ENCODE assay signal across 1 cellular context in the genomic region with DNA sequence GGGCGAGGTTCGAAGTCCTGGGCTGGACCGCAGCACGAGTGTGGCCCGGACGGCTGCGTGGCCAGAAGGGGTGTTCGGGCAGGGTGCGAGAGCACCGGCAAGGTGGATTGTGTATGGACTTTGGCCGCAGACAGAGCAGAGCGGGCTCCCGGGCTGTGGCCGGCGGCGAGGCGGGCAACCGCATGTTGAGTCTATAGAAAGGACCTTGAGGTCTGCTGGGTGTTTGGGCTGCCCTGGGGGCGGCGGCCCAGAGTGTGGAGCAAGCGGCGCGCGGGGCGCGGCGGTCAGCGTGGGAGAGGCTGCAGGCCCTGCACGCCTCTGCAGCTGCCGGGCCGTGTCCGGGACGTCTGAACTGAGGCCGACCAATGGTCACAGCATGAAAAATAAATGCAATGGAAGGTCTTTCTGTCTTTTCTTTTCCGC.
A peak's percentile ranks its signal among the peaks of the same experiment; 100 is the strongest.
TF ChIP-seq lines count a peak whose summit lies in the region.

No MANE protein-coding gene starts in this region.

TF ChIP-seq in K562, 482 proteins besides CTCF, POLR2A, EP300 and RAD21 (continues in another document):
- peak; percentile 43; the same call in 1 of the 2 replicates for TF ChIP-seq RBFOX2 (IDR thresholded peaks at IDR 0.05; ENCODE audit: low read depth, low read length)
- peak; percentile 46 for TF ChIP-seq POLR2G (IDR thresholded peaks at IDR 0.05; ENCODE audit: low read depth, low read length)
- peak; percentile 57; the same call in 1 of the 2 replicates for TF ChIP-seq ZNF75A (CRISPR knock-in tag; IDR thresholded peaks at IDR 0.05)
- TF ChIP-seq ARNT (IDR thresholded peaks at IDR 0.05): no peak
- no peak for TF ChIP-seq ZNF436 (CRISPR knock-in tag; IDR thresholded peaks at IDR 0.05)
- TF ChIP-seq L3MBTL2 (IDR thresholded peaks at IDR 0.05): peak; percentile 56; the same call in 1 of the 2 replicates
- TF ChIP-seq, protein P1, sequence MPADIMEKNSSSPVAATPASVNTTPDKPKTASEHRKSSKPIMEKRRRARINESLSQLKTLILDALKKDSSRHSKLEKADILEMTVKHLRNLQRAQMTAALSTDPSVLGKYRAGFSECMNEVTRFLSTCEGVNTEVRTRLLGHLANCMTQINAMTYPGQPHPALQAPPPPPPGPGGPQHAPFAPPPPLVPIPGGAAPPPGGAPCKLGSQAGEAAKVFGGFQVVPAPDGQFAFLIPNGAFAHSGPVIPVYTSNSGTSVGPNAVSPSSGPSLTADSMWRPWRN (IDR thresholded peaks at IDR 0.05; ENCODE audit: low read depth): 0 out of 2 replicates have a peak, but pooled peaks have one; percentile 26
- TF ChIP-seq CCAR2 (IDR thresholded peaks at IDR 0.05; ENCODE audit: low read depth, low read length): no peak
- 0 out of 2 replicates have a peak, but pooled peaks have one; percentile 41 for TF ChIP-seq ZBTB7A (IDR thresholded peaks at IDR 0.05; ENCODE audit: borderline replicate concordance, control insufficient read depth, low read depth, low read length)
- 0 out of 2 replicates have a peak, but pooled peaks have one; percentile 37 for TF ChIP-seq ETV5 (CRISPR knock-in tag; IDR thresholded peaks at IDR 0.05; ENCODE audit: low read depth)
- no peak for TF ChIP-seq U2AF2 (optimal IDR thresholded peaks at IDR 0.05; ENCODE audit: low read depth, low read length)
- TF ChIP-seq U2AF1 (optimal IDR thresholded peaks at IDR 0.05; ENCODE audit: low read depth, low read length): peak; percentile 21
- TF ChIP-seq NRF1 (conservative IDR thresholded peaks at IDR 0.05 in 1 of 2, IDR thresholded peaks at IDR 0.05 in 1 of 2): peak in 1 of 2 experiments; percentile 25; a peak in 1 of 4 replicates
- TF ChIP-seq ERF (CRISPR knock-in tag; IDR thresholded peaks at IDR 0.05): 0 out of 2 replicates have a peak, but pooled peaks have one; percentile 57
- TF ChIP-seq YBX1 (IDR thresholded peaks at IDR 0.05): no peak
- TF ChIP-seq, protein P2, sequence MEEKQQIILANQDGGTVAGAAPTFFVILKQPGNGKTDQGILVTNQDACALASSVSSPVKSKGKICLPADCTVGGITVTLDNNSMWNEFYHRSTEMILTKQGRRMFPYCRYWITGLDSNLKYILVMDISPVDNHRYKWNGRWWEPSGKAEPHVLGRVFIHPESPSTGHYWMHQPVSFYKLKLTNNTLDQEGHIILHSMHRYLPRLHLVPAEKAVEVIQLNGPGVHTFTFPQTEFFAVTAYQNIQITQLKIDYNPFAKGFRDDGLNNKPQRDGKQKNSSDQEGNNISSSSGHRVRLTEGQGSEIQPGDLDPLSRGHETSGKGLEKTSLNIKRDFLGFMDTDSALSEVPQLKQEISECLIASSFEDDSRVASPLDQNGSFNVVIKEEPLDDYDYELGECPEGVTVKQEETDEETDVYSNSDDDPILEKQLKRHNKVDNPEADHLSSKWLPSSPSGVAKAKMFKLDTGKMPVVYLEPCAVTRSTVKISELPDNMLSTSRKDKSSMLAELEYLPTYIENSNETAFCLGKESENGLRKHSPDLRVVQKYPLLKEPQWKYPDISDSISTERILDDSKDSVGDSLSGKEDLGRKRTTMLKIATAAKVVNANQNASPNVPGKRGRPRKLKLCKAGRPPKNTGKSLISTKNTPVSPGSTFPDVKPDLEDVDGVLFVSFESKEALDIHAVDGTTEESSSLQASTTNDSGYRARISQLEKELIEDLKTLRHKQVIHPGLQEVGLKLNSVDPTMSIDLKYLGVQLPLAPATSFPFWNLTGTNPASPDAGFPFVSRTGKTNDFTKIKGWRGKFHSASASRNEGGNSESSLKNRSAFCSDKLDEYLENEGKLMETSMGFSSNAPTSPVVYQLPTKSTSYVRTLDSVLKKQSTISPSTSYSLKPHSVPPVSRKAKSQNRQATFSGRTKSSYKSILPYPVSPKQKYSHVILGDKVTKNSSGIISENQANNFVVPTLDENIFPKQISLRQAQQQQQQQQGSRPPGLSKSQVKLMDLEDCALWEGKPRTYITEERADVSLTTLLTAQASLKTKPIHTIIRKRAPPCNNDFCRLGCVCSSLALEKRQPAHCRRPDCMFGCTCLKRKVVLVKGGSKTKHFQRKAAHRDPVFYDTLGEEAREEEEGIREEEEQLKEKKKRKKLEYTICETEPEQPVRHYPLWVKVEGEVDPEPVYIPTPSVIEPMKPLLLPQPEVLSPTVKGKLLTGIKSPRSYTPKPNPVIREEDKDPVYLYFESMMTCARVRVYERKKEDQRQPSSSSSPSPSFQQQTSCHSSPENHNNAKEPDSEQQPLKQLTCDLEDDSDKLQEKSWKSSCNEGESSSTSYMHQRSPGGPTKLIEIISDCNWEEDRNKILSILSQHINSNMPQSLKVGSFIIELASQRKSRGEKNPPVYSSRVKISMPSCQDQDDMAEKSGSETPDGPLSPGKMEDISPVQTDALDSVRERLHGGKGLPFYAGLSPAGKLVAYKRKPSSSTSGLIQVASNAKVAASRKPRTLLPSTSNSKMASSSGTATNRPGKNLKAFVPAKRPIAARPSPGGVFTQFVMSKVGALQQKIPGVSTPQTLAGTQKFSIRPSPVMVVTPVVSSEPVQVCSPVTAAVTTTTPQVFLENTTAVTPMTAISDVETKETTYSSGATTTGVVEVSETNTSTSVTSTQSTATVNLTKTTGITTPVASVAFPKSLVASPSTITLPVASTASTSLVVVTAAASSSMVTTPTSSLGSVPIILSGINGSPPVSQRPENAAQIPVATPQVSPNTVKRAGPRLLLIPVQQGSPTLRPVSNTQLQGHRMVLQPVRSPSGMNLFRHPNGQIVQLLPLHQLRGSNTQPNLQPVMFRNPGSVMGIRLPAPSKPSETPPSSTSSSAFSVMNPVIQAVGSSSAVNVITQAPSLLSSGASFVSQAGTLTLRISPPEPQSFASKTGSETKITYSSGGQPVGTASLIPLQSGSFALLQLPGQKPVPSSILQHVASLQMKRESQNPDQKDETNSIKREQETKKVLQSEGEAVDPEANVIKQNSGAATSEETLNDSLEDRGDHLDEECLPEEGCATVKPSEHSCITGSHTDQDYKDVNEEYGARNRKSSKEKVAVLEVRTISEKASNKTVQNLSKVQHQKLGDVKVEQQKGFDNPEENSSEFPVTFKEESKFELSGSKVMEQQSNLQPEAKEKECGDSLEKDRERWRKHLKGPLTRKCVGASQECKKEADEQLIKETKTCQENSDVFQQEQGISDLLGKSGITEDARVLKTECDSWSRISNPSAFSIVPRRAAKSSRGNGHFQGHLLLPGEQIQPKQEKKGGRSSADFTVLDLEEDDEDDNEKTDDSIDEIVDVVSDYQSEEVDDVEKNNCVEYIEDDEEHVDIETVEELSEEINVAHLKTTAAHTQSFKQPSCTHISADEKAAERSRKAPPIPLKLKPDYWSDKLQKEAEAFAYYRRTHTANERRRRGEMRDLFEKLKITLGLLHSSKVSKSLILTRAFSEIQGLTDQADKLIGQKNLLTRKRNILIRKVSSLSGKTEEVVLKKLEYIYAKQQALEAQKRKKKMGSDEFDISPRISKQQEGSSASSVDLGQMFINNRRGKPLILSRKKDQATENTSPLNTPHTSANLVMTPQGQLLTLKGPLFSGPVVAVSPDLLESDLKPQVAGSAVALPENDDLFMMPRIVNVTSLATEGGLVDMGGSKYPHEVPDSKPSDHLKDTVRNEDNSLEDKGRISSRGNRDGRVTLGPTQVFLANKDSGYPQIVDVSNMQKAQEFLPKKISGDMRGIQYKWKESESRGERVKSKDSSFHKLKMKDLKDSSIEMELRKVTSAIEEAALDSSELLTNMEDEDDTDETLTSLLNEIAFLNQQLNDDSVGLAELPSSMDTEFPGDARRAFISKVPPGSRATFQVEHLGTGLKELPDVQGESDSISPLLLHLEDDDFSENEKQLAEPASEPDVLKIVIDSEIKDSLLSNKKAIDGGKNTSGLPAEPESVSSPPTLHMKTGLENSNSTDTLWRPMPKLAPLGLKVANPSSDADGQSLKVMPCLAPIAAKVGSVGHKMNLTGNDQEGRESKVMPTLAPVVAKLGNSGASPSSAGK (IDR thresholded peaks at IDR 0.05): peak; percentile 7; the same call in 1 of the 2 replicates
- no peak for TF ChIP-seq ZNF217 (CRISPR knock-in tag; IDR thresholded peaks at IDR 0.05)
- TF ChIP-seq, protein P3, sequence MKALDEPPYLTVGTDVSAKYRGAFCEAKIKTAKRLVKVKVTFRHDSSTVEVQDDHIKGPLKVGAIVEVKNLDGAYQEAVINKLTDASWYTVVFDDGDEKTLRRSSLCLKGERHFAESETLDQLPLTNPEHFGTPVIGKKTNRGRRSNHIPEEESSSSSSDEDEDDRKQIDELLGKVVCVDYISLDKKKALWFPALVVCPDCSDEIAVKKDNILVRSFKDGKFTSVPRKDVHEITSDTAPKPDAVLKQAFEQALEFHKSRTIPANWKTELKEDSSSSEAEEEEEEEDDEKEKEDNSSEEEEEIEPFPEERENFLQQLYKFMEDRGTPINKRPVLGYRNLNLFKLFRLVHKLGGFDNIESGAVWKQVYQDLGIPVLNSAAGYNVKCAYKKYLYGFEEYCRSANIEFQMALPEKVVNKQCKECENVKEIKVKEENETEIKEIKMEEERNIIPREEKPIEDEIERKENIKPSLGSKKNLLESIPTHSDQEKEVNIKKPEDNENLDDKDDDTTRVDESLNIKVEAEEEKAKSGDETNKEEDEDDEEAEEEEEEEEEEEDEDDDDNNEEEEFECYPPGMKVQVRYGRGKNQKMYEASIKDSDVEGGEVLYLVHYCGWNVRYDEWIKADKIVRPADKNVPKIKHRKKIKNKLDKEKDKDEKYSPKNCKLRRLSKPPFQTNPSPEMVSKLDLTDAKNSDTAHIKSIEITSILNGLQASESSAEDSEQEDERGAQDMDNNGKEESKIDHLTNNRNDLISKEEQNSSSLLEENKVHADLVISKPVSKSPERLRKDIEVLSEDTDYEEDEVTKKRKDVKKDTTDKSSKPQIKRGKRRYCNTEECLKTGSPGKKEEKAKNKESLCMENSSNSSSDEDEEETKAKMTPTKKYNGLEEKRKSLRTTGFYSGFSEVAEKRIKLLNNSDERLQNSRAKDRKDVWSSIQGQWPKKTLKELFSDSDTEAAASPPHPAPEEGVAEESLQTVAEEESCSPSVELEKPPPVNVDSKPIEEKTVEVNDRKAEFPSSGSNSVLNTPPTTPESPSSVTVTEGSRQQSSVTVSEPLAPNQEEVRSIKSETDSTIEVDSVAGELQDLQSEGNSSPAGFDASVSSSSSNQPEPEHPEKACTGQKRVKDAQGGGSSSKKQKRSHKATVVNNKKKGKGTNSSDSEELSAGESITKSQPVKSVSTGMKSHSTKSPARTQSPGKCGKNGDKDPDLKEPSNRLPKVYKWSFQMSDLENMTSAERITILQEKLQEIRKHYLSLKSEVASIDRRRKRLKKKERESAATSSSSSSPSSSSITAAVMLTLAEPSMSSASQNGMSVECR (CRISPR knock-in tag; IDR thresholded peaks at IDR 0.05): 0 out of 2 replicates have a peak, but pooled peaks have one; percentile 9
- TF ChIP-seq ZNF347 (CRISPR knock-in tag; IDR thresholded peaks at IDR 0.05; ENCODE audit: low read depth): no peak
- TF ChIP-seq DIDO1 (tag; IDR thresholded peaks at IDR 0.05; ENCODE audit: low read depth): no peak
- no peak for TF ChIP-seq ZNF408 (CRISPR knock-in tag; IDR thresholded peaks at IDR 0.05; ENCODE audit: low read depth)
- 0 out of 2 replicates have a peak, but pooled peaks have one; percentile 50 for TF ChIP-seq SMAD4 (CRISPR knock-in tag; conservative IDR thresholded peaks at IDR 0.05)
- TF ChIP-seq, protein P4, sequence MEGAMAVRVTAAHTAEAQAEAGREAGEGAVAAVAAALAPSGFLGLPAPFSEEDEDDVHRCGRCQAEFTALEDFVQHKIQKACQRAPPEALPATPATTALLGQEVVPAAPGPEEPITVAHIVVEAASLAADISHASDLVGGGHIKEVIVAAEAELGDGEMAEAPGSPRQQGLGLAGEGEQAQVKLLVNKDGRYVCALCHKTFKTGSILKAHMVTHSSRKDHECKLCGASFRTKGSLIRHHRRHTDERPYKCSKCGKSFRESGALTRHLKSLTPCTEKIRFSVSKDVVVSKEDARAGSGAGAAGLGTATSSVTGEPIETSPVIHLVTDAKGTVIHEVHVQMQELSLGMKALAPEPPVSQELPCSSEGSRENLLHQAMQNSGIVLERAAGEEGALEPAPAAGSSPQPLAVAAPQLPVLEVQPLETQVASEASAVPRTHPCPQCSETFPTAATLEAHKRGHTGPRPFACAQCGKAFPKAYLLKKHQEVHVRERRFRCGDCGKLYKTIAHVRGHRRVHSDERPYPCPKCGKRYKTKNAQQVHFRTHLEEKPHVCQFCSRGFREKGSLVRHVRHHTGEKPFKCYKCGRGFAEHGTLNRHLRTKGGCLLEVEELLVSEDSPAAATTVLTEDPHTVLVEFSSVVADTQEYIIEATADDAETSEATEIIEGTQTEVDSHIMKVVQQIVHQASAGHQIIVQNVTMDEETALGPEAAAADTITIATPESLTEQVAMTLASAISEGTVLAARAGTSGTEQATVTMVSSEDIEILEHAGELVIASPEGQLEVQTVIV (CRISPR knock-in tag; IDR thresholded peaks at IDR 0.05; ENCODE audit: borderline replicate concordance): no peak
- peak; percentile 32 for TF ChIP-seq CCNT2 (IDR thresholded peaks at IDR 0.05; ENCODE audit: borderline replicate concordance, extremely low read depth, insufficient read length, low read depth, low read length)
- peak; percentile 68 for TF ChIP-seq CXXC5 (CRISPR knock-in tag; IDR thresholded peaks at IDR 0.05)
- TF ChIP-seq SAFB (IDR thresholded peaks at IDR 0.05; ENCODE audit: borderline replicate concordance, low read depth, low read length): 0 out of 2 replicates have a peak, but pooled peaks have one; percentile 23
- TF ChIP-seq NR1H2 (CRISPR knock-in tag; IDR thresholded peaks at IDR 0.05): 0 out of 2 replicates have a peak, but pooled peaks have one; percentile 20
- no peak for TF ChIP-seq SAFB2 (IDR thresholded peaks at IDR 0.05; ENCODE audit: borderline replicate concordance, low read depth, low read length, severe bottlenecking)
- no peak for TF ChIP-seq ZNF561 (CRISPR knock-in tag; conservative IDR thresholded peaks at IDR 0.05)
